8 cellular contexts compared by ENCODE assay signal in genomic region chr7:127390817-127391590, GRCh38. TPM values are rescaled to one million over a fixed set of nuclear protein-coding genes. Genes with fewer than 3 reads are reported as not detected.
A peak's percentile ranks its signal among the peaks of the same experiment; 100 is the strongest.
DNase-seq lines count a peak whose midpoint lies in the region; ATAC-seq and TF ChIP-seq lines count a peak whose summit lies in the region.

No MANE protein-coding gene starts in this region.

- no peak for TF ChIP-seq POLR2A in gastrocnemius medialis (IDR thresholded peaks at IDR 0.05)

- H4K20me1 ChIP-seq in GM23248 (ENCODE audit: insufficient read depth) = no peaks in the 10 kb centered on the region

- DNase-seq in GM23248 (no peak), SK-N-MC (ENCODE audit: low read depth, low spot score) (no peak), fibroblast of villous mesenchyme (ENCODE audit: low read depth) (no peak), gastrocnemius medialis (no peak), NCI-H345 treated with DMSO at 0.1 percent for 48 hours (lab: John Stamatoyannopoulos, UW; ENCODE audit: unreplicated experiment) (no peak), globus pallidus (ENCODE audit: low spot score) (no peak)

- H3K27ac ChIP-seq in GM23248 (peak overlapping the region; percentile 85), SK-N-MC (no peak overlapping the region), gastrocnemius medialis (peak overlapping the region; percentile 89 to 97 (median 94))

- H3K4me3 ChIP-seq in GM23248 = peak overlapping the region; percentile 87
- peak overlapping the region; percentile 95 for H3K4me3 ChIP-seq in SK-N-MC
- peak overlapping the region; percentile 95 for H3K4me3 ChIP-seq in fibroblast of villous mesenchyme (ENCODE audit: low read depth, low read length)
- H3K4me3 ChIP-seq in gastrocnemius medialis = peak overlapping the region; percentile 85 to 97 (median 90)

- H3K4me1 ChIP-seq in GM23248 (ENCODE audit: insufficient read depth) (peaks cover 25% of the 10 kb centered on the region), gastrocnemius medialis (peaks cover 19 to 33% of the 10 kb centered on the region in 2 donors)

- H3K9me2 ChIP-seq in GM23248 (ENCODE audit: insufficient read depth) = no peaks in the 10 kb centered on the region

- WGBS in GM23248 (ENCODE audit: low coverage in 1 of 2, low lambda C conversion rate in 2 of 2, missing lambda C conversion rate in 2 of 2), 2 experiments = 37 to 40% methylated on average over 9 of the region's 9 CpGs

- peaks cover 30% of the 10 kb centered on the region for H3K36me3 ChIP-seq in GM23248 (ENCODE audit: low read depth)
- H3K36me3 ChIP-seq in SK-N-MC (ENCODE audit: insufficient read depth, low read length) = peaks cover 43% of the 10 kb centered on the region
- peaks cover 0 to 25% of the 10 kb centered on the region in 2 donors for H3K36me3 ChIP-seq in gastrocnemius medialis

- intact Hi-C loops in gastrocnemius medialis (cut with DNase I; ENCODE audit: low total_unique reads) = no loop called here

- ATAC-seq in gastrocnemius medialis = no peak
- no peak for ATAC-seq in GM18873 (IDR thresholded peaks at IDR 0.05; ENCODE audit: low FRiP score, unreplicated experiment)
- ATAC-seq in GM19397 (IDR thresholded peaks at IDR 0.05; ENCODE audit: unreplicated experiment) = no peak

- peak overlapping the region; percentile 95 for H3K9ac ChIP-seq in GM23248
- H3K9ac ChIP-seq in SK-N-MC (ENCODE audit: insufficient read length) = peak overlapping the region; percentile 86

- peak overlapping the region; percentile 84 for H2AFZ ChIP-seq in GM23248

- H3K4me2 ChIP-seq in GM23248 (ENCODE audit: unreplicated experiment) = peak overlapping the region; percentile 96

- peaks cover 63% of the 10 kb centered on the region for H3K79me2 ChIP-seq in GM23248 (ENCODE audit: insufficient read depth)

- no peaks in the 10 kb centered on the region for H3K27me3 ChIP-seq in GM23248 (replicated peaks; ENCODE audit: insufficient read depth)
- no peaks in the 10 kb centered on the region for H3K27me3 ChIP-seq in gastrocnemius medialis

- TF ChIP-seq CTCF in fibroblast of villous mesenchyme (IDR thresholded peaks at IDR 0.05; ENCODE audit: insufficient read depth, low read depth, low read length) (no peak), gastrocnemius medialis (IDR thresholded peaks at IDR 0.05 in 4 of 5, conservative IDR thresholded peaks at IDR 0.05 in 1 of 5) (no peak)

- H3K9me3 ChIP-seq in GM23248 (ENCODE audit: low read depth) (no peaks in the 10 kb centered on the region), SK-N-MC (ENCODE audit: low read depth, low read length) (no peaks in the 10 kb centered on the region), gastrocnemius medialis (no peaks in the 10 kb centered on the region)

- H3F3A ChIP-seq in GM23248 (ENCODE audit: insufficient read depth) = peaks cover 8% of the 10 kb centered on the region; the same call in 1 of the 2 replicates

- in situ Hi-C loops in GM23248 (cut with MboI) (no loop called here), gastrocnemius medialis (cut with MboI; ENCODE audit: low sequenced_read_pairs in 4 of 4) (loop anchor here in 2 of 4 donors (25.0 kb wide), 2 partner anchors 196 to 271 kb away; partner anchors contain the start of genes ARF5 (in 1 of the 2), FSCN3 (in 1 of the 2), GCC1 (in 1 of the 2) and SND1 (in 1 of the 2))

RNA-seq across cellular contexts. Expression of gene ZNF800, which starts 1.5 kb away (rescaled TPM):
- 16.9 and 19.9 TPM in 2 replicates for total RNA-seq in GM23248 (2014; rRNA removed; shearing (Covaris generic))
- polyA plus RNA-seq in GM23248 (2016; fragmentation: Nextera tagmentation; extraction: Ambion mirVana) = 20.3 and 20.8 TPM in 2 replicates
- 19.3 and 24.6 TPM in 2 replicates for total RNA-seq in fibroblast of villous mesenchyme
- 10 to 100 TPM; 22.1 to 41.3 (median 30.1) TPM for total RNA-seq in gastrocnemius medialis
